In genomic region chr5:178486305-178486704, GRCh38 we compare ENCODE assay signal across 1 cellular context.
TF ChIP-seq lines count a peak whose summit lies in the region.

No MANE protein-coding gene starts in this region.

TF ChIP-seq in WTC11, 78 proteins besides CTCF, POLR2A, EP300 and RAD21 (continued from another document):
- TF ChIP-seq FOXP4 (CRISPR knock-in tag; IDR thresholded peaks at IDR 0.05): no peak
- TF ChIP-seq FOXJ3 (CRISPR knock-in tag; IDR thresholded peaks at IDR 0.05; ENCODE audit: borderline replicate concordance): no peak
- no peak for TF ChIP-seq AFF4 (CRISPR knock-in tag; IDR thresholded peaks at IDR 0.05; ENCODE audit: borderline replicate concordance)
- TF ChIP-seq ZBTB43 (CRISPR knock-in tag; IDR thresholded peaks at IDR 0.05): no peak
- no peak for TF ChIP-seq CBFB (CRISPR knock-in tag; IDR thresholded peaks at IDR 0.05; ENCODE audit: low read depth)
- TF ChIP-seq FOXK1 (CRISPR knock-in tag; IDR thresholded peaks at IDR 0.05): no peak
- no peak for TF ChIP-seq NFATC4 (CRISPR knock-in tag; IDR thresholded peaks at IDR 0.05)
- no peak for TF ChIP-seq ESRRA (CRISPR knock-in tag; IDR thresholded peaks at IDR 0.05; ENCODE audit: borderline replicate concordance)
- no peak for TF ChIP-seq ZNF121 (CRISPR knock-in tag; IDR thresholded peaks at IDR 0.05)
- TF ChIP-seq USF1 (CRISPR knock-in tag; IDR thresholded peaks at IDR 0.05): no peak
- TF ChIP-seq E2F5 (CRISPR knock-in tag; IDR thresholded peaks at IDR 0.05): no peak
